ENCODE assay signal across 16 cellular contexts in genomic region chr11:69603163-69603836, GRCh38. TPM values are rescaled to one million over a fixed set of nuclear protein-coding genes. Genes with fewer than 3 reads are reported as not detected.
A peak's percentile ranks its signal among the peaks of the same experiment; 100 is the strongest.
DNase-seq lines count a peak whose midpoint lies in the region; ATAC-seq and TF ChIP-seq lines count a peak whose summit lies in the region.
"Had no signal": no experiment of that assay in that cellular context is flagged by ENCODE, and none has a peak within 500 bp of the region (broad histone marks: within the 10 kb centered on the region; RNA-seq: fewer than 3 reads in every experiment).

No MANE protein-coding gene starts in this region.

- CTCF ChIA-PET in PC-3 (lab: Charles Lee), result no interaction called here
- CTCF ChIA-PET in CD8-positive, alpha-beta memory T cell (lab: Charles Lee), result no interaction called here

- peaks cover 2 to 4% (median 2%) of the 10 kb centered on the region in 5 donors for H3K9me3 Mint-ChIP-seq in CD8-positive, alpha-beta memory T cell

- no CpG with 5 or more reads among the region's 16 CpGs for WGBS in neuronal stem cell (ENCODE audit: extremely low coverage in 2 of 2, insufficient read length in 2 of 2, insufficient replicate concordance in 1 of 2), 2 donors

- no peak overlapping the region for H2BK120ac ChIP-seq in neuronal stem cell (ENCODE audit: low read depth, low read length)

- H3K27ac Mint-ChIP-seq in CD8-positive, alpha-beta memory T cell, result no peak overlapping the region

- H2BK5ac ChIP-seq in neuronal stem cell (ENCODE audit: low read length), result no peak overlapping the region

- no TSS peak for BruUV-seq in PC-3 (replicated peaks; lab: Mats Ljungman, UMichigan)

- no peaks in the 10 kb centered on the region for H3F3A ChIP-seq in PC-3 (ENCODE audit: low read length, unreplicated experiment)

- intact Hi-C loops in PC-3 (cut with micrococcal nuclease), result no loop called here

- H3K4me3 ChIP-seq in BLaER1 treated with 17β-estradiol and CSF1 and Interleukin-3, amounts not matched to agents 10 nM and 100 nM, result no peak overlapping the region
- H3K4me3 ChIP-seq in NT2/D1 (ENCODE audit: insufficient read length, low read depth) (no peak overlapping the region), neuronal stem cell (ENCODE audit: low read length in 2 of 2) (peak overlapping the region in 1 of 2 donors; percentile 9), PC-3 (ENCODE audit: low read length) (no peak overlapping the region)
- H3K4me3 ChIP-seq in CD8-positive, alpha-beta memory T cell (ENCODE audit: low read length), result no peak overlapping the region
- H3K4me3 ChIP-seq: SK-N-MC had no signal

- no peak overlapping the region for H2BK15ac ChIP-seq in neuronal stem cell (ENCODE audit: low read length)

- H3K79me1 ChIP-seq in neuronal stem cell (ENCODE audit: low read depth, low read length), result no peaks in the 10 kb centered on the region

- H3K36me3 Mint-ChIP-seq in CD8-positive, alpha-beta memory T cell, result no peaks in the 10 kb centered on the region

- peaks cover 2 to 19% (median 7%) of the 10 kb centered on the region in 10 experiments; a peak in 18 of 20 replicates for H3K4me1 ChIP-seq in BLaER1 treated with 17β-estradiol and CSF1 and Interleukin-3, amounts not matched to agents 10 nM and 100 nM
- H3K4me1 ChIP-seq in NT2/D1 (ENCODE audit: insufficient read depth, insufficient read length), result no peaks in the 10 kb centered on the region
- H3K4me1 ChIP-seq in neuronal stem cell (ENCODE audit: control insufficient read depth in 2 of 2, insufficient read depth in 1 of 2, low read depth in 1 of 2, low read length in 2 of 2), result peaks cover 9 to 17% of the 10 kb centered on the region in 2 donors
- H3K4me1 ChIP-seq in PC-3 (ENCODE audit: insufficient read depth, low read length), result no peaks in the 10 kb centered on the region
- H3K4me1 ChIP-seq in CD8-positive, alpha-beta memory T cell (ENCODE audit: insufficient read depth, low read length), result no peaks in the 10 kb centered on the region

- no peak overlapping the region for H2AK5ac ChIP-seq in neuronal stem cell (ENCODE audit: low read depth, low read length)

- H4K8ac ChIP-seq in neuronal stem cell (ENCODE audit: low read depth, low read length), result no peak overlapping the region

- H3K9ac ChIP-seq in BLaER1 treated with 17β-estradiol and CSF1 and Interleukin-3, amounts not matched to agents 10 nM and 100 nM, result no peak overlapping the region
- H3K9ac ChIP-seq in NT2/D1 (ENCODE audit: insufficient read length, low read depth) (no peak overlapping the region), neuronal stem cell (ENCODE audit: low read depth, low read length, poor library complexity) (no peak overlapping the region), PC-3 (ENCODE audit: low read length) (no peak overlapping the region)

- DNase-seq in NT2/D1 (ENCODE audit: low read depth, low spot score) (peak; percentile 16), islet precursor cell (peak; percentile 40), neuronal stem cell (ENCODE audit: low spot score) (no peak), PC-3 (no peak), LoVo (ENCODE audit: low spot score) (no peak)
- DNase-seq in activated CD4-positive, alpha-beta T cell treated with anti-CD3 and anti-CD28 coated beads, Interleukin-2, amount 50 U/mL, for 1 hour, result no peak
- no peak for DNase-seq in CD8-positive, alpha-beta memory T cell
- DNase-seq: KG1, NCI-H1048, NCI-H146, NCI-H2081 treated with DMSO at 0.1 percent for 48 hours, NCI-H510A had no signal

- H3K18ac ChIP-seq in neuronal stem cell (ENCODE audit: low read length), result no peak overlapping the region

- H3K27me3 Mint-ChIP-seq in CD8-positive, alpha-beta memory T cell, result peaks cover 31 to 53% of the 10 kb centered on the region in 2 donors

- H3K23ac ChIP-seq in neuronal stem cell (ENCODE audit: low read depth, low read length, poor library complexity), result no peak overlapping the region

- H2AFZ ChIP-seq in neuronal stem cell (ENCODE audit: low read length), result peak overlapping the region; percentile 67
- no peak overlapping the region for H2AFZ ChIP-seq in PC-3 (ENCODE audit: low read length)

- H3K14ac ChIP-seq in neuronal stem cell (ENCODE audit: low read length), result no peak overlapping the region

- H3K27me3 ChIP-seq in BLaER1 treated with 17β-estradiol and CSF1 and Interleukin-3, amounts not matched to agents 10 nM and 100 nM, result peaks cover 0 to 3% (median 0%) of the 10 kb centered on the region in 11 experiments; a peak in 2 of 22 replicates
- no peaks in the 10 kb centered on the region for H3K27me3 ChIP-seq in NT2/D1 (ENCODE audit: insufficient read depth, insufficient read length)
- no peaks in the 10 kb centered on the region for H3K27me3 ChIP-seq in neuronal stem cell (ENCODE audit: control insufficient read depth in 3 of 3, insufficient read depth in 3 of 3, low read depth in 1 of 3, low read length in 3 of 3)
- no peaks in the 10 kb centered on the region for H3K27me3 ChIP-seq in PC-3 (ENCODE audit: low read length)
- no peaks in the 10 kb centered on the region for H3K27me3 ChIP-seq in CD8-positive, alpha-beta memory T cell (ENCODE audit: insufficient read depth, low read length, poor library complexity, severe bottlenecking)

- no peaks in the 10 kb centered on the region for H3K4me1 Mint-ChIP-seq in CD8-positive, alpha-beta memory T cell

- H3K9me2 ChIP-seq in PC-3 (replicated peaks; ENCODE audit: low read length), result no peaks in the 10 kb centered on the region

- H3K9me3 ChIP-seq in BLaER1 treated with 17β-estradiol and CSF1 and Interleukin-3, amounts not matched to agents 10 nM and 100 nM (replicated peaks in 1 of 11), result peaks cover 0 to 7% (median 0%) of the 10 kb centered on the region in 11 experiments; a peak in 3 of 22 replicates
- H3K9me3 ChIP-seq in NT2/D1 (ENCODE audit: insufficient read depth, low read length) (peaks cover 8% of the 10 kb centered on the region; the same call in 1 of the 2 replicates), neuronal stem cell (replicated peaks in 1 of 2; ENCODE audit: control insufficient read depth in 2 of 2, insufficient read depth in 1 of 2, low read depth in 1 of 2, low read length in 2 of 2) (peaks cover 4 to 15% of the 10 kb centered on the region in 2 donors), PC-3 (ENCODE audit: low read length) (no peaks in the 10 kb centered on the region)
- no peaks in the 10 kb centered on the region for H3K9me3 ChIP-seq in CD8-positive, alpha-beta memory T cell (ENCODE audit: low read length)

- H3K4ac ChIP-seq in neuronal stem cell (ENCODE audit: low read length), result no peak overlapping the region

- no peaks in the 10 kb centered on the region for H3K79me2 ChIP-seq in PC-3 (ENCODE audit: low read length)

- H3K4me3 Mint-ChIP-seq in CD8-positive, alpha-beta memory T cell, result no peak overlapping the region

- no peaks in the 10 kb centered on the region for H3K36me3 ChIP-seq in BLaER1 treated with 17β-estradiol and CSF1 and Interleukin-3, amounts not matched to agents 10 nM and 100 nM
- H3K36me3 ChIP-seq in NT2/D1 (ENCODE audit: insufficient read depth, insufficient read length, low read length), result no peaks in the 10 kb centered on the region
- H3K36me3 ChIP-seq in neuronal stem cell (replicated peaks in 1 of 2; ENCODE audit: control insufficient read depth in 2 of 2, insufficient read depth in 2 of 2, low read length in 2 of 2), result no peaks in the 10 kb centered on the region
- H3K36me3 ChIP-seq in PC-3 (ENCODE audit: low read depth, low read length), result no peaks in the 10 kb centered on the region
- H3K36me3 ChIP-seq in CD8-positive, alpha-beta memory T cell (ENCODE audit: insufficient read depth, low read length), result no peaks in the 10 kb centered on the region

- no peak overlapping the region for H3K27ac ChIP-seq in BLaER1 treated with 17β-estradiol and CSF1 and Interleukin-3, amounts not matched to agents 10 nM and 100 nM
- H3K27ac ChIP-seq in neuronal stem cell (replicated peaks; ENCODE audit: low read length) (no peak overlapping the region), PC-3 (ENCODE audit: low read length) (no peak overlapping the region)
- no peak overlapping the region for H3K27ac ChIP-seq in CD8-positive, alpha-beta memory T cell (ENCODE audit: low read depth, low read length)
- H3K27ac ChIP-seq: SK-N-MC had no signal

- no peak for TF ChIP-seq CTCF in PC-3 (conservative IDR thresholded peaks at IDR 0.05; ENCODE audit: low read depth, low read length)

- ATAC-seq in PC-3, result no peak
- ATAC-seq: Panc1, Right ventricle myocardium inferior had no signal

- no peaks in the 10 kb centered on the region for H4K20me1 ChIP-seq in BLaER1 treated with 17β-estradiol and CSF1 and Interleukin-3, amounts not matched to agents 10 nM and 100 nM
- H4K20me1 ChIP-seq in PC-3 (ENCODE audit: low read length), result no peaks in the 10 kb centered on the region

- H4K91ac ChIP-seq in neuronal stem cell (ENCODE audit: low read depth, low read length, poor library complexity), result no peak overlapping the region

- H2BK12ac ChIP-seq in neuronal stem cell (ENCODE audit: low read length), result no peak overlapping the region

- H3K4me2 ChIP-seq in BLaER1 treated with 17β-estradiol and CSF1 and Interleukin-3, amounts not matched to agents 10 nM and 100 nM, result peak overlapping the region in 10 of 11 experiments; percentile 0 to 49 (median 25); a peak in 12 of 22 replicates
- H3K4me2 ChIP-seq in neuronal stem cell (ENCODE audit: insufficient read depth, low read length, poor library complexity, severe bottlenecking), result peak overlapping the region; percentile 20
- H3K4me2 ChIP-seq in PC-3 (ENCODE audit: low read length), result no peak overlapping the region

- POLR2A ChIA-PET in PC-3 (lab: Charles Lee; ENCODE audit: unreplicated experiment), result no interaction called here
- POLR2A ChIA-PET in CD8-positive, alpha-beta memory T cell (lab: Charles Lee), result no interaction called here

RNA-seq across cellular contexts. Expression of gene CCND1, which starts 37.7 kb away (rescaled TPM):
- polyA plus RNA-seq in neuronal stem cell (2013, experiment 1 of 2), result 56.5 TPM
- 57.8 TPM for polyA plus RNA-seq in neuronal stem cell (2013, experiment 2 of 2)
- total RNA-seq in PC-3 (2014; rRNA removed), result 868 and 934 TPM in 2 replicates
- 1 to 10 TPM; 2.8 to 3.8 TPM for total RNA-seq in CD8-positive, alpha-beta memory T cell
- 0.18 TPM for polyA plus RNA-seq in CD8-positive, alpha-beta memory T cell

Comparison
In these comparisons a context has a peak if more than half of its experiments do, and no peak if none do; other contexts are left out.
1. DNase-seq: peak in NT2/D1 (single experiment) and islet precursor cell (single experiment); none in neuronal stem cell (single experiment), PC-3 (single experiment), activated CD4-positive, alpha-beta T cell treated with anti-CD3 and anti-CD28 coated beads, Interleukin-2, amount 50 U/mL, for 1 hour (single experiment), LoVo (single experiment) and CD8-positive, alpha-beta memory T cell (0 of 5).
2. RNA of gene CCND1, which starts 37.7 kb away (total RNA-seq): 868 to 934 TPM in PC-3; 2.8 to 3.8 TPM in CD8-positive, alpha-beta memory T cell; every median in the first group is over 100 times any median in the second.